Comparison of ENCODE assay signal across 19 cellular contexts in genomic region chr20:12133553-12133952, GRCh38.
DNase-seq lines count a peak whose midpoint lies in the region; ATAC-seq, FAIRE-seq and TF ChIP-seq lines count a peak whose summit lies in the region.
"Had no signal": no experiment of that assay in that cellular context is flagged by ENCODE, and none has a peak within 500 bp of the region (broad histone marks: within the 10 kb centered on the region; RNA-seq: fewer than 3 reads in every experiment).

No MANE protein-coding gene starts in this region.

- no peak overlapping the region for H3K27ac ChIP-seq in A549
- H3K27ac ChIP-seq in IMR-90 (ENCODE audit: insufficient read depth, low read length), result no peak overlapping the region
- H3K27ac ChIP-seq in K562 (ENCODE audit: extremely low read depth, low read depth, low read length), result no peak overlapping the region
- H3K27ac ChIP-seq: BLaER1 treated with 17β-estradiol and CSF1 and Interleukin-3, amounts not matched to agents 10 nM and 100 nM; C4-2B had no signal

- no peak overlapping the region for H4K91ac ChIP-seq in IMR-90 (ENCODE audit: insufficient read depth, low read depth, low read length)

- no peak for TF ChIP-seq RAD21 in A549 (conservative IDR thresholded peaks at IDR 0.05 in 1 of 2, IDR thresholded peaks at IDR 0.05 in 1 of 2)
- TF ChIP-seq RAD21 in IMR-90 (IDR thresholded peaks at IDR 0.05; ENCODE audit: low read length), result no peak
- TF ChIP-seq RAD21 in K562 (CRISPR knock-in tag; conservative IDR thresholded peaks at IDR 0.05 in 1 of 2, IDR thresholded peaks at IDR 0.05 in 1 of 2), result no peak

- no peak overlapping the region for H3K9ac ChIP-seq in IMR-90 (ENCODE audit: low read depth, low read length)
- H3K9ac ChIP-seq in K562 (ENCODE audit: insufficient read depth in 1 of 2, low read depth in 2 of 2, low read length in 2 of 2), result no peak overlapping the region
- H3K9ac ChIP-seq: BLaER1 treated with 17β-estradiol and CSF1 and Interleukin-3, amounts not matched to agents 10 nM and 100 nM had no signal

- intact Hi-C loops in IMR-90 (cut with micrococcal nuclease) (no loop called here), K562 (cut with micrococcal nuclease) (no loop called here)

- no peak overlapping the region for H3K4ac ChIP-seq in IMR-90 (ENCODE audit: low read depth, low read length)

- H2BK20ac ChIP-seq in IMR-90 (ENCODE audit: low read depth, low read length), result no peak overlapping the region

- CTCF ChIA-PET in A549 (lab: Yijun Ruan, JAX) (no interaction called here), IMR-90 (lab: Yijun Ruan, JAX) (interaction anchor here (0.6 kb wide), 1 partner anchor 596 kb away, joined by 3 read pairs; no protein-coding TSS in a partner anchor), K562 (lab: Yijun Ruan, JAX; ENCODE audit: low intra/inter-chr PET ratio) (no interaction called here)

- H3K9me3 ChIP-seq in A549 (no peaks in the 10 kb centered on the region), IMR-90 (ENCODE audit: control insufficient read depth, insufficient read depth, low read length) (no peaks in the 10 kb centered on the region), K562 (replicated peaks; ENCODE audit: control insufficient read depth, insufficient read depth, low read depth, low read length) (no peaks in the 10 kb centered on the region)

- ATAC-seq in A549 (no peak), IMR-90 (ENCODE audit: low read depth) (no peak), K562 (no peak)
- ATAC-seq: CD8-positive, alpha-beta T cell had no signal

- BruUV-seq in IMR-90 (replicated peaks; lab: Mats Ljungman, UMichigan) (no TSS peak), K562 (replicated peaks; lab: Mats Ljungman, UMichigan) (no TSS peak)

- POLR2A ChIA-PET in A549 (lab: Yijun Ruan, JAX), result no interaction called here
- POLR2A ChIA-PET in IMR-90 (lab: Charles Lee; ENCODE audit: unreplicated experiment), result no interaction called here
- POLR2A ChIA-PET in K562 (lab: Yijun Ruan, JAX), result no interaction called here

- H3K79me1 ChIP-seq in IMR-90 (ENCODE audit: low read depth in 1 of 2, low read length in 2 of 2), result no peaks in the 10 kb centered on the region

- no peak for TF ChIP-seq CTCF in A549 (IDR thresholded peaks at IDR 0.05)
- TF ChIP-seq CTCF in IMR-90 (conservative IDR thresholded peaks at IDR 0.05; ENCODE audit: low read depth, low read length), result no peak
- TF ChIP-seq CTCF in K562 (IDR thresholded peaks at IDR 0.05 in 2 of 3, conservative IDR thresholded peaks at IDR 0.05 in 1 of 3; ENCODE audit: insufficient read depth in 2 of 3, low read depth in 1 of 3, low read length in 3 of 3), result no peak

- no peak overlapping the region for H2BK120ac ChIP-seq in IMR-90 (ENCODE audit: low read depth, low read length)

- H4K8ac ChIP-seq in IMR-90 (ENCODE audit: low read depth in 2 of 2, low read length in 2 of 2), result no peak overlapping the region

- no peak for TF ChIP-seq EP300 in A549 (IDR thresholded peaks at IDR 0.05)
- TF ChIP-seq EP300 in K562 (IDR thresholded peaks at IDR 0.05; ENCODE audit: low read length), result no peak

- FAIRE-seq in A549 (lab: Jason Lieb, UNC), result no peak
- FAIRE-seq in K562 (lab: Jason Lieb, UNC), result no peak
- FAIRE-seq: D721Med, G401.6, GM12891, GM19239 had no signal

- no peak overlapping the region for H2BK15ac ChIP-seq in IMR-90 (ENCODE audit: low read depth, low read length)

- H3K36me3 ChIP-seq in IMR-90 (ENCODE audit: control insufficient read depth, insufficient read depth, low read length) (no peaks in the 10 kb centered on the region), K562 (ENCODE audit: control insufficient read depth, insufficient read depth, low read length) (no peaks in the 10 kb centered on the region)
- H3K36me3 ChIP-seq: BLaER1 treated with 17β-estradiol and CSF1 and Interleukin-3, amounts not matched to agents 10 nM and 100 nM had no signal

- no peak for TF ChIP-seq POLR2A in A549 (IDR thresholded peaks at IDR 0.05; ENCODE audit: low read length)
- no peak for TF ChIP-seq POLR2A in IMR-90 (IDR thresholded peaks at IDR 0.05; ENCODE audit: low read depth, low read length)
- no peak for TF ChIP-seq POLR2A in K562 (conservative IDR thresholded peaks at IDR 0.05)

- DNase-seq in A549 (ENCODE audit: low read depth in 1 of 2, low spot score in 1 of 2), result no peak
- DNase-seq in IMR-90, result no peak
- DNase-seq in K562 (ENCODE audit: extremely low read depth in 1 of 4, low spot score in 3 of 4), result no peak
- no peak for DNase-seq in NK-92 treated with Interleukin-12 subunit alpha and Interleukin-12 subunit beta, amount 100 ng/mL, for 24 hours (lab: John Stamatoyannopoulos, UW)
- no peak for DNase-seq in foreskin melanocyte
- DNase-seq: 8988T; AML-193; Caco-2; Calu3; CD4-positive, alpha-beta T cell; CD8-positive, alpha-beta T cell; DMS79 treated with DMSO at 0.1 percent for 48 hours; GF-D8 had no signal

- in situ Hi-C loops in IMR-90 (cut with MboI; ENCODE audit: low sequenced_read_pairs), result no loop called here
- in situ Hi-C loops in K562 (cut with MboI), result no loop called here

- no peaks in the 10 kb centered on the region for H3K9me1 ChIP-seq in IMR-90 (ENCODE audit: insufficient read depth, low read length)
- no peaks in the 10 kb centered on the region for H3K9me1 ChIP-seq in K562 (ENCODE audit: control insufficient read depth, insufficient read depth, low read length)

- H3K79me2 ChIP-seq in K562 (ENCODE audit: control insufficient read depth, insufficient read depth, low read length), result no peaks in the 10 kb centered on the region

- H3K56ac ChIP-seq in IMR-90 (ENCODE audit: extremely low read depth, insufficient read depth, low read length), result no peak overlapping the region

- dilution Hi-C loops in IMR-90 (cut with HindIII; ENCODE audit: low sequenced_read_pairs, unreplicated experiment), result no loop called here

- no peak overlapping the region for H2AK9ac ChIP-seq in IMR-90 (replicated peaks; ENCODE audit: low read depth, low read length, poor library complexity)

- H3K27me3 ChIP-seq in IMR-90 (ENCODE audit: control insufficient read depth, insufficient read depth, low read length), result no peaks in the 10 kb centered on the region
- no peaks in the 10 kb centered on the region for H3K27me3 ChIP-seq in K562 (ENCODE audit: control insufficient read depth in 2 of 2, insufficient read depth in 2 of 2, low read length in 2 of 2)
- H3K27me3 ChIP-seq: BLaER1 treated with 17β-estradiol and CSF1 and Interleukin-3, amounts not matched to agents 10 nM and 100 nM had no signal

- H3K23ac ChIP-seq in IMR-90 (ENCODE audit: low read depth, low read length), result no peak overlapping the region

- no peaks in the 10 kb centered on the region for H3K4me1 ChIP-seq in A549
- H3K4me1 ChIP-seq in IMR-90 (ENCODE audit: control insufficient read depth, insufficient read depth, low read length), result no peaks in the 10 kb centered on the region
- no peaks in the 10 kb centered on the region for H3K4me1 ChIP-seq in K562 (replicated peaks in 1 of 2; ENCODE audit: control insufficient read depth in 2 of 2, insufficient read depth in 2 of 2, low read length in 2 of 2)
- H3K4me1 ChIP-seq: BLaER1 treated with 17β-estradiol and CSF1 and Interleukin-3, amounts not matched to agents 10 nM and 100 nM; Caco-2 had no signal

- H2AFZ ChIP-seq in IMR-90 (replicated peaks; ENCODE audit: low read length, poor library complexity), result no peak overlapping the region
- H2AFZ ChIP-seq in K562 (ENCODE audit: low read depth, low read length), result no peak overlapping the region

- no peak overlapping the region for H3K14ac ChIP-seq in IMR-90 (replicated peaks; ENCODE audit: low read depth, low read length)

- H3K4me3 ChIP-seq in A549 (no peak overlapping the region), IMR-90 (ENCODE audit: insufficient read depth, low read depth, low read length) (no peak overlapping the region), K562 (no peak overlapping the region)
- H3K4me3 ChIP-seq: BLaER1 treated with 17β-estradiol and CSF1 and Interleukin-3, amounts not matched to agents 10 nM and 100 nM had no signal

- no peak overlapping the region for H3K18ac ChIP-seq in IMR-90 (ENCODE audit: low read depth, low read length)

- no peak overlapping the region for H4K5ac ChIP-seq in IMR-90 (ENCODE audit: low read depth, low read length)

- H2BK5ac ChIP-seq in IMR-90 (ENCODE audit: low read depth, low read length, poor library complexity, severe bottlenecking), result no peak overlapping the region

- H4K20me1 ChIP-seq in IMR-90 (ENCODE audit: insufficient read depth, low read length) (no peaks in the 10 kb centered on the region), K562 (replicated peaks; ENCODE audit: control insufficient read depth, insufficient read depth, low read length) (no peaks in the 10 kb centered on the region)
- H4K20me1 ChIP-seq: BLaER1 treated with 17β-estradiol and CSF1 and Interleukin-3, amounts not matched to agents 10 nM and 100 nM had no signal

- WGBS in A549 (ENCODE audit: missing lambda C conversion rate), result 22% methylated on average over 2 of the region's 2 CpGs
- no CpG with 5 or more reads among the region's 2 CpGs for WGBS in IMR-90 (ENCODE audit: extremely low coverage in 2 of 2, insufficient read length in 1 of 2), 2 experiments
- 0% methylated on average over 2 of the region's 2 CpGs for WGBS in K562 (ENCODE audit: insufficient coverage, low coverage, missing lambda C conversion rate)

- H2AK5ac ChIP-seq in IMR-90 (ENCODE audit: low read depth, low read length), result no peak overlapping the region

- no peak overlapping the region for H3K4me2 ChIP-seq in A549
- no peak overlapping the region for H3K4me2 ChIP-seq in IMR-90 (ENCODE audit: low read depth, low read length)
- H3K4me2 ChIP-seq in K562 (ENCODE audit: insufficient read depth, low read length), result no peak overlapping the region
- H3K4me2 ChIP-seq: BLaER1 treated with 17β-estradiol and CSF1 and Interleukin-3, amounts not matched to agents 10 nM and 100 nM had no signal

TF ChIP-seq in A549, 52 proteins besides CTCF, POLR2A, EP300 and RAD21 (continues in another document):
- TF ChIP-seq ZNF302 (CRISPR knock-in tag; IDR thresholded peaks at IDR 0.05) (no peak), RCOR1 (IDR thresholded peaks at IDR 0.05; ENCODE audit: low read depth, low read length) (no peak)
- TF ChIP-seq, protein P1, sequence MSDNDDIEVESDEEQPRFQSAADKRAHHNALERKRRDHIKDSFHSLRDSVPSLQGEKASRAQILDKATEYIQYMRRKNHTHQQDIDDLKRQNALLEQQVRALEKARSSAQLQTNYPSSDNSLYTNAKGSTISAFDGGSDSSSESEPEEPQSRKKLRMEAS (IDR thresholded peaks at IDR 0.05), result no peak

TF ChIP-seq in IMR-90, 13 proteins besides CTCF, POLR2A, EP300 and RAD21 (continues in another document):
- no peak for TF ChIP-seq MAZ (IDR thresholded peaks at IDR 0.05; ENCODE audit: borderline replicate concordance, low read depth, low read length)

Comparison
In these comparisons a context has a peak if more than half of its experiments do, and no peak if none do; other contexts are left out.
1. Of the 35 proteins assayed by ChIP-seq in both K562 and A549: peak only in K562: none; only in A549: MAFK; in both: none; in neither: 34.